In the genomic region with DNA sequence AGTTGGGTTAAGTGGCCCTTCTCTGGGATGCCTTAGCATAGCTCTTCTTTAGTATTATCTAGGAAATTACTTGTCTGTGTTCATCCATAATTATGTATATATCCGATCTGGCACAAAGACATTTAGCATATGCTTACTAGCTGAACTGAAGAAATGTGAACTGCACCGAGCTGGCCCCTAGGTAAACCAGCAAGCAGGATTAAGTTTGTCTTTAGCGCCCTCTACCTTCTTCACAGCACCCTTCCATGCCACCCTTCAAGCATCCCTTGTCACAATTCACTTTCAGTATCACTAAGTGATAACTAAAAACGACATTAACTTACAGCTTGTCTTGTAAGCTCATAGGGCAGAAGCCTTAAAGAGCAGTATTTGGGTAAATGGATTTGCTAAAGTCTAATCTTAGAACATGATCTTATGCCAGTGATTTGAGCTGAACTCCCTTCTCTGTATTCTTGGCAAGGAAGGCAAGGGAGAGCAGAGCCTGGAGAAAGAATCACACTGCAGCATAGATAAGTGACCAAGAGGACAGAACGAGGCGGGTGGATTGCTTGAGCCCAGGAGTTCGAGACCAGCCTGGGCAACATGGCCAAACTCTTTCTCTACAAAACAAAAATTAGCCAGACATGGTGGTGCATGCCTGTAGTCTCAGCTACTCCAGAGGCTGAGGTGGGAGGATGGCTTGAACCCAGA, we compare ENCODE assay signal across 8 cellular contexts.
DNase-seq lines count a peak whose midpoint lies in the region; ATAC-seq lines count a peak whose summit lies in the region.

No MANE protein-coding gene starts in this region.

- no peak overlapping the region for H3K27ac ChIP-seq in caudate nucleus (ENCODE audit: low read depth, low read length)

- peaks cover 7% of the 10 kb centered on the region for H3K4me1 Mint-ChIP-seq in T-helper 2 cell treated with Interferon-gamma antibody and Interleukin-4, amounts not matched to agents 5 μg/mL and 100 μg/mL, for 36 hours (ENCODE audit: low read depth)

- H3K27ac Mint-ChIP-seq in T-helper 2 cell treated with Interferon-gamma antibody and Interleukin-4, amounts not matched to agents 5 μg/mL and 100 μg/mL, for 36 hours = no peak overlapping the region

- no peak overlapping the region for H3K4me3 Mint-ChIP-seq in T-helper 2 cell treated with Interferon-gamma antibody and Interleukin-4, amounts not matched to agents 5 μg/mL and 100 μg/mL, for 36 hours

- H3K36me3 Mint-ChIP-seq in T-helper 2 cell treated with Interferon-gamma antibody and Interleukin-4, amounts not matched to agents 5 μg/mL and 100 μg/mL, for 36 hours (ENCODE audit: low read depth) = peaks cover 3% of the 10 kb centered on the region

- peak; percentile 96 for ATAC-seq in GM18511 (IDR thresholded peaks at IDR 0.05; ENCODE audit: unreplicated experiment)
- peak; percentile 95 for ATAC-seq in HG02885 (IDR thresholded peaks at IDR 0.05; ENCODE audit: poor library complexity, unreplicated experiment)

- peak; percentile 86 to 89 for DNase-seq in AML-193 (lab: John Stamatoyannopoulos, UW)
- DNase-seq in NCI-H1694 (lab: John Stamatoyannopoulos, UW) = peak; percentile 57
- peak; percentile 40 for DNase-seq in T-helper 2 cell treated with Interferon-gamma antibody and Interleukin-4, amounts not matched to agents 5 μg/mL and 100 μg/mL, for 36 hours (ENCODE audit: low spot score)
- peak in 36 of 61 donors; percentile 2 to 78 (median 16) for DNase-seq in caudate nucleus (lab: John Stamatoyannopoulos, UW)
- DNase-seq in left kidney (ENCODE audit: low read depth, low spot score) = peak; percentile 81
- DNase-seq in stimulated activated CD8-positive, alpha-beta memory T cell treated with anti-CD3 and anti-CD28 coated beads, Interleukin-15, amount 100 ng/mL, for 1 hour (ENCODE audit: low read depth) = peak; percentile 7

- H3K27me3 Mint-ChIP-seq in T-helper 2 cell treated with Interferon-gamma antibody and Interleukin-4, amounts not matched to agents 5 μg/mL and 100 μg/mL, for 36 hours (ENCODE audit: low read depth) = no peaks in the 10 kb centered on the region

- no peaks in the 10 kb centered on the region for H3K9me3 Mint-ChIP-seq in T-helper 2 cell treated with Interferon-gamma antibody and Interleukin-4, amounts not matched to agents 5 μg/mL and 100 μg/mL, for 36 hours

Comparison
In these comparisons a context has a peak if more than half of its experiments do, and no peak if none do; other contexts are left out.
1. DNase-seq: peak in every context shown above with its lines; median percentile 88 in AML-193; 81 in left kidney; 57 in NCI-H1694; 40 in T-helper 2 cell treated with Interferon-gamma antibody and Interleukin-4, amounts not matched to agents 5 μg/mL and 100 μg/mL, for 36 hours; 16 in caudate nucleus; 7 in stimulated activated CD8-positive, alpha-beta memory T cell treated with anti-CD3 and anti-CD28 coated beads, Interleukin-15, amount 100 ng/mL, for 1 hour.